In genomic region chr5:79990598-79991507, GRCh38 we compare ENCODE assay signal across 8 cellular contexts. TPM values are rescaled to one million over a fixed set of nuclear protein-coding genes. Genes with fewer than 3 reads are reported as not detected.
A peak's percentile ranks its signal among the peaks of the same experiment; 100 is the strongest.
DNase-seq lines count a peak whose midpoint lies in the region; ATAC-seq and TF ChIP-seq lines count a peak whose summit lies in the region.

MTX3 (minus strand) TSS chr5:79991262; CDS start chr5:79991238, 24 bp downstream.

- H3K9me3 ChIP-seq in RWPE2 (ENCODE audit: severe bottlenecking): no peaks in the 10 kb centered on the region

- peaks cover 22% of the 10 kb centered on the region for H3K36me3 Mint-ChIP-seq in natural killer cell treated with Interleukin-12 subunit alpha and Interleukin-12 subunit beta and Interleukin-15 and Interleukin-18, amount 100 ng/mL, for 72 hours

- peak; percentile 20 for DNase-seq in DMS153 treated with DMSO at 0.1 percent for 48 hours (lab: John Stamatoyannopoulos, UW; ENCODE audit: unreplicated experiment)
- peak; percentile 84 for DNase-seq in LHCN-M2 (ENCODE audit: low read depth)
- DNase-seq in RWPE2 (ENCODE audit: low spot score): peak; percentile 84
- DNase-seq in activated T-helper 9 cell treated with anti-CD3 and anti-CD28 coated beads, Interleukin-2, amount 50 U/mL, for 16 hours (ENCODE audit: low read depth): peak; percentile 81
- peak; percentile 82 for DNase-seq in fibroblast of pulmonary artery (ENCODE audit: low read depth)
- DNase-seq in natural killer cell treated with Interleukin-12 subunit alpha and Interleukin-12 subunit beta and Interleukin-15 and Interleukin-18, amount 100 ng/mL, for 72 hours (ENCODE audit: low spot score): peak; percentile 88
- peak; percentile 85 for DNase-seq in stimulated activated naive CD4-positive, alpha-beta T cell treated with Interleukin-2 at 50 U/mL for 16 hours (lab: John Stamatoyannopoulos, UW)

- no peak for TF ChIP-seq CTCF in RWPE2 (IDR thresholded peaks at IDR 0.05; ENCODE audit: poor library complexity, severe bottlenecking)
- no peak for TF ChIP-seq CTCF in fibroblast of pulmonary artery (IDR thresholded peaks at IDR 0.05; ENCODE audit: low read length, missing control alignments)

- peaks cover 41% of the 10 kb centered on the region for H3K36me3 ChIP-seq in RWPE2 (ENCODE audit: low read depth)

- H3K27ac ChIP-seq in RWPE2 (ENCODE audit: poor library complexity, severe bottlenecking): peak within 1 kb of the TSS; percentile 57

- H3K9me3 Mint-ChIP-seq in natural killer cell treated with Interleukin-12 subunit alpha and Interleukin-12 subunit beta and Interleukin-15 and Interleukin-18, amount 100 ng/mL, for 72 hours: no peaks in the 10 kb centered on the region

- peaks cover 13 to 19% of the 10 kb centered on the region in 2 donors for H3K4me1 Mint-ChIP-seq in natural killer cell treated with Interleukin-12 subunit alpha and Interleukin-12 subunit beta and Interleukin-15 and Interleukin-18, amount 100 ng/mL, for 72 hours (ENCODE audit: low read depth in 2 of 2)

- peak within 1 kb of the TSS; percentile 83 for H3K4me3 Mint-ChIP-seq in natural killer cell treated with Interleukin-12 subunit alpha and Interleukin-12 subunit beta and Interleukin-15 and Interleukin-18, amount 100 ng/mL, for 72 hours

- H3K27me3 Mint-ChIP-seq in natural killer cell treated with Interleukin-12 subunit alpha and Interleukin-12 subunit beta and Interleukin-15 and Interleukin-18, amount 100 ng/mL, for 72 hours: peaks cover 12 to 14% of the 10 kb centered on the region in 2 donors

- H3K4me3 ChIP-seq in RWPE2 (ENCODE audit: severe bottlenecking) (peak within 1 kb of the TSS; percentile 92), fibroblast of pulmonary artery (replicated peaks; ENCODE audit: low read depth, low read length) (peak within 1 kb of the TSS; percentile 91)

- ATAC-seq in GM21723 (IDR thresholded peaks at IDR 0.05; ENCODE audit: unreplicated experiment) (peak; percentile 85), RWPE2 (ENCODE audit: low read depth) (peak; percentile 94)
- peak; percentile 92 to 95 for ATAC-seq in natural killer cell treated with Interleukin-12 subunit alpha and Interleukin-12 subunit beta and Interleukin-15 and Interleukin-18, amount 100 ng/mL, for 72 hours

- peak within 1 kb of the TSS; percentile 90 to 97 for H3K27ac Mint-ChIP-seq in natural killer cell treated with Interleukin-12 subunit alpha and Interleukin-12 subunit beta and Interleukin-15 and Interleukin-18, amount 100 ng/mL, for 72 hours

- peaks cover 19% of the 10 kb centered on the region for H3K4me1 ChIP-seq in RWPE2 (ENCODE audit: insufficient read depth, poor library complexity, severe bottlenecking)

- no peaks in the 10 kb centered on the region for H3K27me3 ChIP-seq in RWPE2 (ENCODE audit: insufficient read depth, poor library complexity, severe bottlenecking)

RNA-seq across cellular contexts. Expression of gene MTX3, which starts in this region (rescaled TPM):
- total RNA-seq in LHCN-M2 (2014; rRNA removed): 12.1 and 15.0 TPM in 2 replicates
- polyA plus RNA-seq in LHCN-M2 (2012): 2.3 TPM
- total RNA-seq in natural killer cell treated with Interleukin-12 subunit alpha and Interleukin-12 subunit beta and Interleukin-15 and Interleukin-18, amount 100 ng/mL, for 72 hours: 10 to 100 TPM; 10.3 to 18.2 TPM

Comparison
In these comparisons a context has a peak if more than half of its experiments do, and no peak if none do; other contexts are left out.
1. Peak in every context shown above with its lines: DNase-seq, ATAC-seq, H3K4me3 ChIP-seq and H3K27ac ChIP-seq.
2. DNase-seq: peak in every context shown above with its lines; median percentile 88 in natural killer cell treated with Interleukin-12 subunit alpha and Interleukin-12 subunit beta and Interleukin-15 and Interleukin-18, amount 100 ng/mL, for 72 hours; 85 in stimulated activated naive CD4-positive, alpha-beta T cell treated with Interleukin-2 at 50 U/mL for 16 hours; 84 in LHCN-M2; 84 in RWPE2; 82 in fibroblast of pulmonary artery; 81 in activated T-helper 9 cell treated with anti-CD3 and anti-CD28 coated beads, Interleukin-2, amount 50 U/mL, for 16 hours; 20 in DMS153 treated with DMSO at 0.1 percent for 48 hours.